15 cellular contexts compared by ENCODE assay signal in the genomic region with DNA sequence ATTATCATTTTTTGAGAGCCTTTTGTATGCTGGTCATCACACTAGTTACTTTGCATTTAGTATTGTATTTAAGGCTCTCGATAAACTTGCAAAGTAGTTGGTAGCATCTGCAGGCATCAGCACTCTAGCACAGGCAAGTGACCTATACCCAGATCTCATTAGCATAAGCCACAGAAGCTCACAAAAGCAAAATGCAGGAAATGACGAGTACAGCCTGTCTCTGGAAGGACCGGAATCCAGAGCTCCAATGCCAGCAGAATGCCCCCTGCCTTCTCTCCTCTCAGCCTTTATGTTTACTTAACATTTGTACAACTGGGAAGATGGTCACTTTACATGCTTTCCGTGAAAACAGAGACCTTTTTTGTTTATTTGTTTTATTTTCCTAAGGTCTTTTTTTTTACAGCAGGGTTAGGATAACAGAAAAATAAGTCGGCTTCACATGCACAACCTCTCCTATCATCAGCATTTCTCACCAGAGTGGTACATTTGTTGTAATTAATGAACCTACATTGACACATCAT. TPM values are rescaled to one million over a fixed set of nuclear protein-coding genes. Genes with fewer than 3 reads are reported as not detected.
A peak's percentile ranks its signal among the peaks of the same experiment; 100 is the strongest.
DNase-seq lines count a peak whose midpoint lies in the region; ATAC-seq, FAIRE-seq and TF ChIP-seq lines count a peak whose summit lies in the region.
"Had no signal": no experiment of that assay in that cellular context is flagged by ENCODE, and none has a peak within 500 bp of the region (broad histone marks: within the 10 kb centered on the region; RNA-seq: fewer than 3 reads in every experiment).

No MANE protein-coding gene starts in this region.

- H3K9me3 Mint-ChIP-seq in WTC11: no peaks in the 10 kb centered on the region

- H3K4me3 Mint-ChIP-seq in WTC11: no peak overlapping the region
- H3K4me3 Mint-ChIP-seq: CD4-positive, CD25-positive, alpha-beta regulatory T cell; nephron; stimulated activated naive CD8-positive, alpha-beta T cell treated with anti-CD3 and anti-CD28 coated beads, Interleukin-15, amount 100 ng/mL, for 72 hours had no signal

- no peaks in the 10 kb centered on the region for H3K27me3 Mint-ChIP-seq in WTC11 (ENCODE audit: low read depth)
- H3K27me3 Mint-ChIP-seq: CD4-positive, CD25-positive, alpha-beta regulatory T cell; stimulated activated naive CD8-positive, alpha-beta T cell treated with anti-CD3 and anti-CD28 coated beads, Interleukin-15, amount 100 ng/mL, for 72 hours had no signal

- CTCF ChIA-PET in WTC11 (lab: Charles Lee): interaction anchor here (2.0 to 2.2 kb wide), 2 partner anchors 74 to 122 kb away, joined by 13 to 15 read pairs; no protein-coding TSS in a partner anchor

- no peak for FAIRE-seq in HTR-8/SVneo (lab: Jason Lieb, UNC)

- H3K27ac Mint-ChIP-seq in WTC11: no peak overlapping the region
- H3K27ac Mint-ChIP-seq: CD4-positive, CD25-positive, alpha-beta regulatory T cell; nephron; stimulated activated naive CD8-positive, alpha-beta T cell treated with anti-CD3 and anti-CD28 coated beads, Interleukin-15, amount 100 ng/mL, for 72 hours had no signal

- no peaks in the 10 kb centered on the region for H3K36me3 Mint-ChIP-seq in WTC11
- H3K36me3 Mint-ChIP-seq: CD4-positive, CD25-positive, alpha-beta regulatory T cell had no signal

- peaks cover 45% of the 10 kb centered on the region for H3K4me1 Mint-ChIP-seq in WTC11
- H3K4me1 Mint-ChIP-seq: CD4-positive, CD25-positive, alpha-beta regulatory T cell; stimulated activated naive CD8-positive, alpha-beta T cell treated with anti-CD3 and anti-CD28 coated beads, Interleukin-15, amount 100 ng/mL, for 72 hours had no signal

- POLR2A ChIA-PET in WTC11 (lab: Charles Lee): no interaction called here

- ATAC-seq in WTC11 (peak; percentile 52; the same call in 1 of the 2 replicates), GM19452 (IDR thresholded peaks at IDR 0.05; ENCODE audit: unreplicated experiment) (no peak), GM18502 (IDR thresholded peaks at IDR 0.05; ENCODE audit: poor library complexity, unreplicated experiment) (no peak)
- ATAC-seq: right lobe of liver; stimulated activated naive CD8-positive, alpha-beta T cell treated with anti-CD3 and anti-CD28 coated beads, Interleukin-15, amount 100 ng/mL, for 72 hours had no signal

- DNase-seq in HTR-8/SVneo (ENCODE audit: insufficient read length, low spot score) (peak; percentile 15), WTC11 (ENCODE audit: low spot score) (no peak), fibroblast of peridontal ligament (ENCODE audit: extremely low read depth) (peak; percentile 27), smooth muscle cell of the brain vasculature (ENCODE audit: low read depth, low spot score) (peak; percentile 88), GM20000 (ENCODE audit: low spot score) (no peak)
- DNase-seq: activated CD8-positive, alpha-beta memory T cell treated with anti-CD3 and anti-CD28 coated beads for 24 hours; activated gamma-delta T cell; CD4-positive, CD25-positive, alpha-beta regulatory T cell; GDM1; right lobe of liver; stimulated activated naive CD8-positive, alpha-beta T cell treated with anti-CD3 and anti-CD28 coated beads, Interleukin-15, amount 100 ng/mL, for 72 hours had no signal

- no peak for TF ChIP-seq CTCF in WTC11 (IDR thresholded peaks at IDR 0.05)
- no peak for TF ChIP-seq CTCF in GM20000 (IDR thresholded peaks at IDR 0.05; ENCODE audit: extremely low read depth, missing control alignments)

TF ChIP-seq in WTC11, 78 proteins besides CTCF, POLR2A, EP300 and RAD21:
- TF ChIP-seq NFE2L1 (CRISPR knock-in tag; IDR thresholded peaks at IDR 0.05) (no peak), RORB (CRISPR knock-in tag; IDR thresholded peaks at IDR 0.05) (no peak), SOX15 (CRISPR knock-in tag; IDR thresholded peaks at IDR 0.05) (no peak), GABPB1 (CRISPR knock-in tag; IDR thresholded peaks at IDR 0.05) (no peak), ZNF263 (CRISPR knock-in tag; IDR thresholded peaks at IDR 0.05; ENCODE audit: low read depth) (no peak), JUN (CRISPR knock-in tag; IDR thresholded peaks at IDR 0.05) (no peak)

RNA-seq across cellular contexts. Expression of a gene that starts 45.4 kb away (rescaled TPM):
- 0.78 to 1.2 TPM (median 0.85 TPM) in 3 replicates for total RNA-seq in WTC11 (2021)
- total RNA-seq: CD4-positive, CD25-positive, alpha-beta regulatory T cell; SK-MEL-5 had no signal

Comparison
In these comparisons a context has a peak if more than half of its experiments do, and no peak if none do; other contexts are left out.
1. DNase-seq: peak in HTR-8/SVneo (single experiment), fibroblast of peridontal ligament (single experiment) and smooth muscle cell of the brain vasculature (single experiment); none in WTC11 (single experiment) and GM20000 (single experiment).